Comparison of ENCODE assay signal across 18 cellular contexts in genomic region chr9:128820665-128821583, GRCh38. TPM values are rescaled to one million over a fixed set of nuclear protein-coding genes. Genes with fewer than 3 reads are reported as not detected.
DNase-seq lines count a peak whose midpoint lies in the region; ATAC-seq, FAIRE-seq and TF ChIP-seq lines count a peak whose summit lies in the region.
"Had no signal": no experiment of that assay in that cellular context is flagged by ENCODE, and none has a peak within 500 bp of the region (broad histone marks: within the 10 kb centered on the region; RNA-seq: fewer than 3 reads in every experiment).

No MANE protein-coding gene starts in this region.

- no peak for DNase-seq in HepG2 (ENCODE audit: low spot score)
- no peak for DNase-seq in right lobe of liver
- DNase-seq in RWPE1 (ENCODE audit: low spot score) = no peak
- DNase-seq in kidney = peak; percentile 66
- no peak for DNase-seq in DMS53 treated with DMSO at 0.1 percent for 48 hours (lab: John Stamatoyannopoulos, UW; ENCODE audit: unreplicated experiment)
- DNase-seq in dedifferentiated amniotic fluid mesenchymal stem cell (ENCODE audit: extremely low spot score) = no peak
- DNase-seq: activated naive CD4-positive, alpha-beta T cell treated with Interleukin-2 at 50 U/mL for 16 hours; head of caudate nucleus; KBM-7; mesenchymal stem cell; NCI-H1092; NCI-H69; OCI-M1 had no signal

- no peak overlapping the region for H2AFZ ChIP-seq in HepG2 (ENCODE audit: low read length)

- TF ChIP-seq EP300 in HepG2 (IDR thresholded peaks at IDR 0.05; ENCODE audit: low read depth in 2 of 2, low read length in 2 of 2) (no peak), HepG2 (CRISPR knock-in tag; IDR thresholded peaks at IDR 0.05; ENCODE audit: borderline replicate concordance) (no peak)

- peaks cover 35% of the 10 kb centered on the region for H3K4me1 ChIP-seq in HepG2 (ENCODE audit: insufficient read depth, low read length)
- H3K4me1 ChIP-seq in right lobe of liver = peaks cover 0 to 30% (median 0%) of the 10 kb centered on the region in 4 donors
- peaks cover 4 to 12% of the 10 kb centered on the region in 2 donors for H3K4me1 ChIP-seq in kidney (ENCODE audit: control insufficient read depth in 1 of 2, insufficient read depth in 1 of 2, low read depth in 1 of 2, low read length in 2 of 2)

- TF ChIP-seq POLR2A in HepG2 (IDR thresholded peaks at IDR 0.05; ENCODE audit: insufficient read depth in 1 of 2, low read depth in 2 of 2, low read length in 2 of 2) (no peak; a peak in 1 of 4 replicates), right lobe of liver (IDR thresholded peaks at IDR 0.05) (no peak)

- intact Hi-C loops in HepG2 (cut with micrococcal nuclease; ENCODE audit: unreplicated experiment) (no loop called here), right lobe of liver (cut with DNase I) (no loop called here), kidney (cut with DNase I) (no loop called here)

- no peak overlapping the region for H3K4me2 ChIP-seq in HepG2 (ENCODE audit: low read depth, low read length)

- no peak overlapping the region for H3K4me3 ChIP-seq in HepG2 (replicated peaks in 1 of 3; ENCODE audit: insufficient read depth in 1 of 3, low read depth in 2 of 3, low read length in 3 of 3)
- no peak overlapping the region for H3K4me3 ChIP-seq in right lobe of liver
- no peak overlapping the region for H3K4me3 ChIP-seq in kidney (ENCODE audit: low read length in 2 of 2)
- H3K4me3 ChIP-seq: thoracic aorta had no signal

- H3K79me2 ChIP-seq in HepG2 (ENCODE audit: insufficient read depth, low read length) = peaks cover 5% of the 10 kb centered on the region

- POLR2A ChIA-PET in HepG2 (lab: Yijun Ruan, JAX) = interaction anchor here (3.2 kb wide), 1 partner anchor 9 kb away, joined by 46 read pairs; the partner anchor contains the start of gene SPOUT1
- POLR2A ChIA-PET in RWPE1 (lab: Yijun Ruan, JAX; ENCODE audit: low non-redundant PET) = interaction anchor here (0.6 to 0.7 kb wide), 3 partner anchors 15 to 144 kb away, joined by 3 to 6 read pairs (median 3); no protein-coding TSS in a partner anchor

- no peak overlapping the region for H3K9ac ChIP-seq in HepG2 (ENCODE audit: insufficient read depth, low read depth, low read length)
- H3K9ac ChIP-seq in kidney (ENCODE audit: low read length in 2 of 2) = no peak overlapping the region
- H3K9ac ChIP-seq: SK-N-SH had no signal

- H4K20me1 ChIP-seq in HepG2 (ENCODE audit: insufficient read depth, low read length) = no peaks in the 10 kb centered on the region

- TSS peak; percentile 24 for BruUV-seq in HepG2 (replicated peaks; lab: Mats Ljungman, UMichigan)

- peaks cover 14 to 47% of the 10 kb centered on the region in 2 experiments for H3K36me3 ChIP-seq in HepG2 (replicated peaks in 1 of 2; ENCODE audit: control insufficient read depth in 1 of 2, insufficient read depth in 2 of 2, low read length in 2 of 2)
- peaks cover 0 to 25% (median 3%) of the 10 kb centered on the region in 4 donors for H3K36me3 ChIP-seq in right lobe of liver
- H3K36me3 ChIP-seq in kidney (ENCODE audit: control insufficient read depth in 1 of 2, insufficient read depth in 2 of 2, low read length in 2 of 2) = peaks cover 7 to 24% of the 10 kb centered on the region in 2 donors

- CTCF ChIA-PET in HepG2 (lab: Yijun Ruan, JAX; ENCODE audit: low intra/inter-chr PET ratio, low total read pairs) (no interaction called here), RWPE1 (lab: Yijun Ruan, JAX) (interaction anchor here (0.6 kb wide), 1 partner anchor 235 kb away, joined by 3 read pairs; no protein-coding TSS in a partner anchor)

- H3K27me3 ChIP-seq in HepG2 (ENCODE audit: control insufficient read depth in 1 of 2, insufficient read depth in 2 of 2, low read length in 2 of 2) (no peaks in the 10 kb centered on the region), right lobe of liver (no peaks in the 10 kb centered on the region)
- H3K27me3 ChIP-seq: esophagus muscularis mucosa had no signal

- in situ Hi-C loops in HepG2 (cut with HindIII; ENCODE audit: extremely low pct_ligation_motif_present, low pct_unique_long_range_greater_than_20kb) = no loop called here

- H3K27ac ChIP-seq in HepG2 (ENCODE audit: extremely low read length, insufficient read depth, low read length) (no peak overlapping the region), right lobe of liver (no peak overlapping the region), RWPE1 (peak overlapping the region; percentile 87), kidney (ENCODE audit: low read depth in 2 of 2, low read length in 2 of 2) (no peak overlapping the region)
- H3K27ac ChIP-seq: thoracic aorta had no signal

- TF ChIP-seq CTCF in HepG2 (CRISPR knock-in tag; IDR thresholded peaks at IDR 0.05) (no peak), right lobe of liver (IDR thresholded peaks at IDR 0.05) (no peak), RWPE1 (conservative IDR thresholded peaks at IDR 0.05; ENCODE audit: low read depth) (no peak), kidney (IDR thresholded peaks at IDR 0.05; ENCODE audit: borderline replicate concordance, extremely low read depth, insufficient read depth) (no peak)

- ATAC-seq in HepG2 = no peak
- ATAC-seq in right lobe of liver = no peak
- ATAC-seq in HG03025 (IDR thresholded peaks at IDR 0.05; ENCODE audit: low FRiP score, unreplicated experiment) = no peak
- ATAC-seq: sciatic nerve had no signal

- no peaks in the 10 kb centered on the region for H3K9me3 ChIP-seq in HepG2 (ENCODE audit: low read length)
- H3K9me3 ChIP-seq in right lobe of liver = no peaks in the 10 kb centered on the region
- H3K9me3 ChIP-seq in kidney (ENCODE audit: control insufficient read depth in 1 of 2, low read length in 2 of 2) = no peaks in the 10 kb centered on the region
- H3K9me3 ChIP-seq: esophagus muscularis mucosa, SK-N-SH, thoracic aorta had no signal

- WGBS in HepG2 (ENCODE audit: low lambda C conversion rate) = 91% methylated on average over 24 of the region's 24 CpGs
- 90% methylated on average over 16 of the region's 24 CpGs for WGBS in right lobe of liver (ENCODE audit: insufficient coverage, low coverage, low lambda C conversion rate, missing lambda C conversion rate)

- no peak for FAIRE-seq in HepG2 (lab: Jason Lieb, UNC)
- FAIRE-seq in kidney (lab: Jason Lieb, UNC) = no peak

- no peak for TF ChIP-seq RAD21 in HepG2 (CRISPR knock-in tag; IDR thresholded peaks at IDR 0.05)

RNA-seq across cellular contexts. Expression of gene ENDOG, which starts 2.6 kb away (rescaled TPM):
- total RNA-seq in HepG2 (2016; rRNA removed; fragmentation: Illumina TruSeq; extraction: Trizol) = 26.3 and 28.7 TPM in 2 replicates
- total RNA-seq in HepG2 (2016; cell fraction: cytosol; rRNA removed; fragmentation: Illumina TruSeq; extraction: Trizol; ENCODE audit: low read depth) = 6.7 and 7.2 TPM in 2 replicates
- total RNA-seq in HepG2 (2016; cell fraction: insoluble cytoplasmic fraction; rRNA removed; fragmentation: Illumina TruSeq; extraction: Trizol) = 27.5 and 28.8 TPM in 2 replicates
- total RNA-seq in HepG2 (2016; cell fraction: membrane; rRNA removed; fragmentation: Illumina TruSeq; extraction: Trizol) = 10.8 and 11.3 TPM in 2 replicates
- total RNA-seq in HepG2 (2016; cell fraction: nucleus; rRNA removed; fragmentation: Illumina TruSeq; extraction: Trizol) = 7.2 and 8.7 TPM in 2 replicates
- 28.8 and 31.5 TPM in 2 replicates for polyA plus RNA-seq in HepG2 (2011; rRNA removed)
- 27.0 and 54.5 TPM in 2 replicates for polyA plus RNA-seq in HepG2 (2011; cell fraction: cytosol; rRNA removed)
- polyA plus RNA-seq in HepG2 (2011; cell fraction: nucleus; rRNA removed) = 24.4 and 27.0 TPM in 2 replicates
- polyA plus RNA-seq in HepG2 (2012) = 8.6 and 10.1 TPM in 2 replicates
- polyA plus RNA-seq in HepG2 (2016; cell fraction: cytosol; fragmentation: Illumina TruSeq; extraction: Trizol; ENCODE audit: low read depth) = 6.3 and 7.3 TPM in 2 replicates
- 25.1 and 28.1 TPM in 2 replicates for polyA plus RNA-seq in HepG2 (2016; cell fraction: insoluble cytoplasmic fraction; fragmentation: Illumina TruSeq; extraction: Trizol; ENCODE audit: low read depth)
- 8.7 and 9.3 TPM in 2 replicates for polyA plus RNA-seq in HepG2 (2016; cell fraction: membrane; fragmentation: Illumina TruSeq; extraction: Trizol; ENCODE audit: low read depth)
- polyA plus RNA-seq in HepG2 (2016; cell fraction: nucleus; fragmentation: Illumina TruSeq; extraction: Trizol; ENCODE audit: insufficient read depth, low read depth) = 15.7 and 17.2 TPM in 2 replicates
- polyA minus RNA-seq in HepG2 (2011; rRNA and poly(A)+ RNA removed; ENCODE audit: low replicate concordance) = 33.6 and 37.4 TPM in 2 replicates
- polyA minus RNA-seq in HepG2 (2011; cell fraction: cytosol; rRNA and poly(A)+ RNA removed) = 12.2 and 15.3 TPM in 2 replicates
- polyA minus RNA-seq in HepG2 (2011; cell fraction: nucleus; rRNA and poly(A)+ RNA removed) = 4.6 and 5.7 TPM in 2 replicates
- total RNA-seq in right lobe of liver = 10 to 100 TPM; 22.4 to 50.1 (median 41.0) TPM
- total RNA-seq in kidney = 20.6 TPM
- 59.9 TPM for polyA plus RNA-seq in kidney (ENCODE audit: insufficient read depth, low read depth, low replicate concordance)

RNA-seq across cellular contexts. Expression of gene SPOUT1, which starts 8.7 kb away (rescaled TPM):
- 39.0 and 39.7 TPM in 2 replicates for total RNA-seq in HepG2 (2016; rRNA removed; fragmentation: Illumina TruSeq; extraction: Trizol)
- total RNA-seq in HepG2 (2016; cell fraction: cytosol; rRNA removed; fragmentation: Illumina TruSeq; extraction: Trizol; ENCODE audit: low read depth) = 23.3 and 28.0 TPM in 2 replicates
- 32.9 and 42.5 TPM in 2 replicates for total RNA-seq in HepG2 (2016; cell fraction: insoluble cytoplasmic fraction; rRNA removed; fragmentation: Illumina TruSeq; extraction: Trizol)
- total RNA-seq in HepG2 (2016; cell fraction: membrane; rRNA removed; fragmentation: Illumina TruSeq; extraction: Trizol) = 13.5 and 14.0 TPM in 2 replicates
- total RNA-seq in HepG2 (2016; cell fraction: nucleus; rRNA removed; fragmentation: Illumina TruSeq; extraction: Trizol) = 19.1 and 26.6 TPM in 2 replicates
- polyA plus RNA-seq in HepG2 (2011; rRNA removed) = 45.8 and 56.5 TPM in 2 replicates
- 13.7 and 19.1 TPM in 2 replicates for polyA plus RNA-seq in HepG2 (2011; cell fraction: cytosol; rRNA removed)
- polyA plus RNA-seq in HepG2 (2011; cell fraction: nucleus; rRNA removed) = 341 and 371 TPM in 2 replicates
- 21.0 and 38.5 TPM in 2 replicates for polyA plus RNA-seq in HepG2 (2012)
- 6.7 and 8.9 TPM in 2 replicates for polyA plus RNA-seq in HepG2 (2016; cell fraction: cytosol; fragmentation: Illumina TruSeq; extraction: Trizol; ENCODE audit: low read depth)
- 46.4 and 46.6 TPM in 2 replicates for polyA plus RNA-seq in HepG2 (2016; cell fraction: insoluble cytoplasmic fraction; fragmentation: Illumina TruSeq; extraction: Trizol; ENCODE audit: low read depth)
- polyA plus RNA-seq in HepG2 (2016; cell fraction: membrane; fragmentation: Illumina TruSeq; extraction: Trizol; ENCODE audit: low read depth) = 11.8 and 11.9 TPM in 2 replicates
- 77.1 and 80.1 TPM in 2 replicates for polyA plus RNA-seq in HepG2 (2016; cell fraction: nucleus; fragmentation: Illumina TruSeq; extraction: Trizol; ENCODE audit: insufficient read depth, low read depth)
- 84.6 and 145 TPM in 2 replicates for polyA minus RNA-seq in HepG2 (2011; rRNA and poly(A)+ RNA removed; ENCODE audit: low replicate concordance)
- 7.4 and 11.6 TPM in 2 replicates for polyA minus RNA-seq in HepG2 (2011; cell fraction: cytosol; rRNA and poly(A)+ RNA removed)
- 24.6 and 26.2 TPM in 2 replicates for polyA minus RNA-seq in HepG2 (2011; cell fraction: nucleus; rRNA and poly(A)+ RNA removed)
- 10 to 100 TPM; 14.5 to 37.8 (median 24.5) TPM for total RNA-seq in right lobe of liver
- 42.0 TPM for total RNA-seq in kidney
- 56.8 TPM for polyA plus RNA-seq in kidney (ENCODE audit: insufficient read depth, low read depth, low replicate concordance)

RNA-seq across cellular contexts. Expression of gene TBC1D13, which starts 33.9 kb away (rescaled TPM):
- total RNA-seq in HepG2 (2016; rRNA removed; fragmentation: Illumina TruSeq; extraction: Trizol) (17.9 and 18.4 TPM in 2 replicates), right lobe of liver (10 to 100 TPM in 4 of 6 experiments, 1 to 10 TPM in 2; 7.3 to 16.0 (median 12.6) TPM), kidney (29.0 TPM)
- 4.5 and 4.6 TPM in 2 replicates for total RNA-seq in HepG2 (2016; cell fraction: cytosol; rRNA removed; fragmentation: Illumina TruSeq; extraction: Trizol; ENCODE audit: low read depth)
- 14.1 and 19.9 TPM in 2 replicates for total RNA-seq in HepG2 (2016; cell fraction: insoluble cytoplasmic fraction; rRNA removed; fragmentation: Illumina TruSeq; extraction: Trizol)
- 16.9 and 17.6 TPM in 2 replicates for total RNA-seq in HepG2 (2016; cell fraction: membrane; rRNA removed; fragmentation: Illumina TruSeq; extraction: Trizol)
- total RNA-seq in HepG2 (2016; cell fraction: nucleus; rRNA removed; fragmentation: Illumina TruSeq; extraction: Trizol) = 10.2 and 11.5 TPM in 2 replicates
- polyA plus RNA-seq in HepG2 (2011; rRNA removed) (18.6 and 19.7 TPM in 2 replicates), kidney (ENCODE audit: insufficient read depth, low read depth, low replicate concordance) (38.5 TPM)
- 10.4 and 11.9 TPM in 2 replicates for polyA plus RNA-seq in HepG2 (2011; cell fraction: cytosol; rRNA removed)
- 17.0 and 19.7 TPM in 2 replicates for polyA plus RNA-seq in HepG2 (2011; cell fraction: nucleus; rRNA removed)
- 12.5 and 15.0 TPM in 2 replicates for polyA plus RNA-seq in HepG2 (2012)
- 4.3 and 4.4 TPM in 2 replicates for polyA plus RNA-seq in HepG2 (2016; cell fraction: cytosol; fragmentation: Illumina TruSeq; extraction: Trizol; ENCODE audit: low read depth)
- 18.1 and 21.0 TPM in 2 replicates for polyA plus RNA-seq in HepG2 (2016; cell fraction: insoluble cytoplasmic fraction; fragmentation: Illumina TruSeq; extraction: Trizol; ENCODE audit: low read depth)
- 14.5 and 15.5 TPM in 2 replicates for polyA plus RNA-seq in HepG2 (2016; cell fraction: membrane; fragmentation: Illumina TruSeq; extraction: Trizol; ENCODE audit: low read depth)
- polyA plus RNA-seq in HepG2 (2016; cell fraction: nucleus; fragmentation: Illumina TruSeq; extraction: Trizol; ENCODE audit: insufficient read depth, low read depth) = 20.4 and 21.2 TPM in 2 replicates
- polyA minus RNA-seq in HepG2 (2011; rRNA and poly(A)+ RNA removed; ENCODE audit: low replicate concordance) = 24.8 and 50.6 TPM in 2 replicates
- polyA minus RNA-seq in HepG2 (2011; cell fraction: cytosol; rRNA and poly(A)+ RNA removed) = 4.6 and 8.1 TPM in 2 replicates
- 7.9 and 9.4 TPM in 2 replicates for polyA minus RNA-seq in HepG2 (2011; cell fraction: nucleus; rRNA and poly(A)+ RNA removed)

RNA-seq across cellular contexts. Expression of gene ZER1, which starts 49.2 kb away (rescaled TPM):
- total RNA-seq in HepG2 (2016; rRNA removed; fragmentation: Illumina TruSeq; extraction: Trizol) (7.7 and 9.1 TPM in 2 replicates), right lobe of liver (10 to 100 TPM; 13.4 to 21.8 (median 16.0) TPM), kidney (43.2 TPM)
- total RNA-seq in HepG2 (2016; cell fraction: cytosol; rRNA removed; fragmentation: Illumina TruSeq; extraction: Trizol; ENCODE audit: low read depth) = 3.8 TPM in 2 replicates
- total RNA-seq in HepG2 (2016; cell fraction: insoluble cytoplasmic fraction; rRNA removed; fragmentation: Illumina TruSeq; extraction: Trizol) = 7.2 and 8.2 TPM in 2 replicates
- 8.5 and 8.7 TPM in 2 replicates for total RNA-seq in HepG2 (2016; cell fraction: membrane; rRNA removed; fragmentation: Illumina TruSeq; extraction: Trizol)
- 5.5 and 5.8 TPM in 2 replicates for total RNA-seq in HepG2 (2016; cell fraction: nucleus; rRNA removed; fragmentation: Illumina TruSeq; extraction: Trizol)
- polyA plus RNA-seq in HepG2 (2011; rRNA removed) (40.0 and 43.9 TPM in 2 replicates), kidney (ENCODE audit: insufficient read depth, low read depth, low replicate concordance) (31.1 TPM)
- polyA plus RNA-seq in HepG2 (2011; cell fraction: cytosol; rRNA removed) = 20.7 and 30.4 TPM in 2 replicates
- polyA plus RNA-seq in HepG2 (2011; cell fraction: nucleus; rRNA removed) = 40.7 and 47.4 TPM in 2 replicates
- polyA plus RNA-seq in HepG2 (2012) = 12.9 and 16.4 TPM in 2 replicates
- 2.2 and 3.0 TPM in 2 replicates for polyA plus RNA-seq in HepG2 (2016; cell fraction: cytosol; fragmentation: Illumina TruSeq; extraction: Trizol; ENCODE audit: low read depth)
- 7.0 and 8.8 TPM in 2 replicates for polyA plus RNA-seq in HepG2 (2016; cell fraction: insoluble cytoplasmic fraction; fragmentation: Illumina TruSeq; extraction: Trizol; ENCODE audit: low read depth)
- polyA plus RNA-seq in HepG2 (2016; cell fraction: membrane; fragmentation: Illumina TruSeq; extraction: Trizol; ENCODE audit: low read depth) = 5.5 and 6.2 TPM in 2 replicates
- polyA plus RNA-seq in HepG2 (2016; cell fraction: nucleus; fragmentation: Illumina TruSeq; extraction: Trizol; ENCODE audit: insufficient read depth, low read depth) = 7.5 and 8.6 TPM in 2 replicates
- polyA minus RNA-seq in HepG2 (2011; rRNA and poly(A)+ RNA removed; ENCODE audit: low replicate concordance) = 73.9 and 109 TPM in 2 replicates
- 18.8 and 24.2 TPM in 2 replicates for polyA minus RNA-seq in HepG2 (2011; cell fraction: cytosol; rRNA and poly(A)+ RNA removed)
- polyA minus RNA-seq in HepG2 (2011; cell fraction: nucleus; rRNA and poly(A)+ RNA removed) = 12.8 and 14.9 TPM in 2 replicates
